9 cellular contexts compared by ENCODE assay signal in genomic region chr19:41399091-41399490, GRCh38. TPM values are rescaled to one million over a fixed set of nuclear protein-coding genes. Genes with fewer than 3 reads are reported as not detected.
DNase-seq lines count a peak whose midpoint lies in the region; ATAC-seq, FAIRE-seq and TF ChIP-seq lines count a peak whose summit lies in the region.
"Had no signal": no experiment of that assay in that cellular context is flagged by ENCODE, and none has a peak within 500 bp of the region (broad histone marks: within the 10 kb centered on the region; RNA-seq: fewer than 3 reads in every experiment).

No MANE protein-coding gene starts in this region.

- 68 to 82% (median 74%) methylated on average over 3 of the region's 3 CpGs for WGBS in psoas muscle, 3 donors

- CTCF ChIA-PET in OCI-LY7 (lab: Charles Lee; ENCODE audit: unreplicated experiment) (no interaction called here), endothelial cell of umbilical vein (lab: Charles Lee) (interaction anchor here (1.0 kb wide), 1 partner anchor 46 kb away, joined by 3 read pairs; no protein-coding TSS in a partner anchor)

- H3K9me1 ChIP-seq in endothelial cell of umbilical vein (replicated peaks; ENCODE audit: control insufficient read depth, extremely low read depth, insufficient read depth, low read length) = no peaks in the 10 kb centered on the region

- H3K9me3 ChIP-seq in OCI-LY7 (ENCODE audit: low read length) (no peaks in the 10 kb centered on the region), endothelial cell of umbilical vein (replicated peaks; ENCODE audit: control insufficient read depth, insufficient read depth, low read length) (no peaks in the 10 kb centered on the region), psoas muscle (no peaks in the 10 kb centered on the region)

- H3K27me3 ChIP-seq in endothelial cell of umbilical vein (ENCODE audit: control insufficient read depth in 2 of 2, insufficient read depth in 2 of 2, low read length in 2 of 2) = no peaks in the 10 kb centered on the region
- H3K27me3 ChIP-seq in psoas muscle (ENCODE audit: insufficient read depth in 3 of 3, low read length in 2 of 3) = no peaks in the 10 kb centered on the region

- no peak for ATAC-seq in psoas muscle
- ATAC-seq in GM18861 (IDR thresholded peaks at IDR 0.05; ENCODE audit: unreplicated experiment) = no peak
- no peak for ATAC-seq in GM21447 (IDR thresholded peaks at IDR 0.05; ENCODE audit: unreplicated experiment)

- H3K4me1 ChIP-seq in OCI-LY7 (ENCODE audit: insufficient read depth, low read length, poor library complexity, severe bottlenecking) (peaks cover 29% of the 10 kb centered on the region), endothelial cell of umbilical vein (ENCODE audit: control insufficient read depth, extremely low read depth, insufficient read depth, low read length) (peaks cover 40% of the 10 kb centered on the region), psoas muscle (peaks cover 22% of the 10 kb centered on the region)

- no peak for DNase-seq in GM12864 (ENCODE audit: low read depth)
- DNase-seq in OCI-LY7 (ENCODE audit: low spot score) = no peak
- no peak for DNase-seq in endothelial cell of umbilical vein (ENCODE audit: low read depth, low spot score)
- no peak for DNase-seq in psoas muscle
- DNase-seq in stimulated activated CD8-positive, alpha-beta memory T cell treated with anti-CD3 and anti-CD28 coated beads, Interleukin-4, amount 100 ng/mL, for 48 hours = no peak
- no peak for DNase-seq in NK-92 treated with Interleukin-12 subunit alpha and Interleukin-12 subunit beta, amount 100 ng/mL, for 24 hours (lab: John Stamatoyannopoulos, UW)

- no peaks in the 10 kb centered on the region for H3K9me2 ChIP-seq in OCI-LY7 (ENCODE audit: insufficient read depth, low read length)

- H2AFZ ChIP-seq in OCI-LY7 (ENCODE audit: low read length) (no peak overlapping the region), endothelial cell of umbilical vein (ENCODE audit: low read depth, low read length) (no peak overlapping the region)

- H3K9ac ChIP-seq in endothelial cell of umbilical vein (replicated peaks; ENCODE audit: extremely low read depth, insufficient read depth, low read length) = no peak overlapping the region

- H3K4me3 ChIP-seq in GM12864 (ENCODE audit: low read depth, low read length) (peak overlapping the region; percentile 96; the same call in 1 of the 2 replicates), OCI-LY7 (ENCODE audit: low read depth, low read length, poor library complexity, severe bottlenecking) (peak overlapping the region; percentile 96), endothelial cell of umbilical vein (replicated peaks in 1 of 3; ENCODE audit: insufficient read depth in 1 of 3, low read depth in 1 of 3, low read length in 3 of 3) (no peak overlapping the region), psoas muscle (peak overlapping the region; percentile 89)

- dilution Hi-C loops in endothelial cell of umbilical vein (cut with MboI; ENCODE audit: extremely low pct_ligation_motif_present, low sequenced_read_pairs) = no loop called here

- no peak for TF ChIP-seq POLR2A in endothelial cell of umbilical vein (IDR thresholded peaks at IDR 0.05; ENCODE audit: low read depth, low read length)

- peaks cover 34% of the 10 kb centered on the region for H3K79me2 ChIP-seq in OCI-LY7 (ENCODE audit: insufficient read depth, low read depth, low read length)
- peaks cover 6% of the 10 kb centered on the region for H3K79me2 ChIP-seq in endothelial cell of umbilical vein (ENCODE audit: control insufficient read depth, insufficient read depth, low read length)

- intact Hi-C loops in OCI-LY7 (cut with micrococcal nuclease; ENCODE audit: unreplicated experiment) = no loop called here
- intact Hi-C loops in endothelial cell of umbilical vein (cut with micrococcal nuclease) = no loop called here
- intact Hi-C loops in psoas muscle (cut with DNase I) = loop anchor here in 1 of 2 donors (5.0 kb wide), 1 partner anchor 38 kb away; the partner anchor contains the start of gene DMAC2

- POLR2A ChIA-PET in OCI-LY7 (lab: Charles Lee) (interaction anchor here (0.9 kb wide), 1 partner anchor 35 kb away, joined by 3 read pairs; the partner anchor contains the start of gene B9D2), endothelial cell of umbilical vein (lab: Charles Lee) (no interaction called here)

- BruUV-seq in OCI-LY7 (replicated peaks; lab: Mats Ljungman, UMichigan) (no TSS peak), endothelial cell of umbilical vein (replicated peaks; lab: Mats Ljungman, UMichigan) (no TSS peak)

- TF ChIP-seq CTCF in GM12864 (IDR thresholded peaks at IDR 0.05; ENCODE audit: low read depth, low read length, missing control alignments) = no peak
- TF ChIP-seq CTCF in OCI-LY7 (conservative IDR thresholded peaks at IDR 0.05; ENCODE audit: low read length) = no peak
- TF ChIP-seq CTCF in endothelial cell of umbilical vein (IDR thresholded peaks at IDR 0.05; ENCODE audit: extremely low read depth in 1 of 2, insufficient read depth in 1 of 2, low read depth in 1 of 2, low read length in 2 of 2) = no peak
- no peak for TF ChIP-seq CTCF in psoas muscle (IDR thresholded peaks at IDR 0.05)

- H3K4me2 ChIP-seq in OCI-LY7 (ENCODE audit: low read length) (peak overlapping the region; percentile 87), endothelial cell of umbilical vein (ENCODE audit: insufficient read depth, low read length) (peak overlapping the region; percentile 72)

- FAIRE-seq in endothelial cell of umbilical vein (lab: Jason Lieb, UNC) = no peak
- FAIRE-seq: HTR-8/SVneo had no signal

- no peak overlapping the region for H3K27ac ChIP-seq in OCI-LY7 (ENCODE audit: low read depth, low read length, poor library complexity, severe bottlenecking)
- H3K27ac ChIP-seq in endothelial cell of umbilical vein (ENCODE audit: insufficient read depth, low read depth, low read length) = no peak overlapping the region
- H3K27ac ChIP-seq in psoas muscle = no peak overlapping the region

- H3K36me3 ChIP-seq in OCI-LY7 (ENCODE audit: insufficient read depth, low read length) = peaks cover 3% of the 10 kb centered on the region; the same call in 1 of the 2 replicates
- H3K36me3 ChIP-seq in endothelial cell of umbilical vein (ENCODE audit: control insufficient read depth in 2 of 2, extremely low read depth in 1 of 2, insufficient read depth in 2 of 2, low read length in 2 of 2) = peaks cover 0 to 2% of the 10 kb centered on the region in 2 experiments
- H3K36me3 ChIP-seq in psoas muscle (ENCODE audit: insufficient read depth in 1 of 2, low read depth in 1 of 2) = peaks cover 0 to 3% of the 10 kb centered on the region in 2 donors

- no peaks in the 10 kb centered on the region for H4K20me1 ChIP-seq in OCI-LY7 (ENCODE audit: insufficient read depth, low read length)
- H4K20me1 ChIP-seq in endothelial cell of umbilical vein (replicated peaks; ENCODE audit: control insufficient read depth, extremely low read depth, insufficient read depth, low read length) = no peaks in the 10 kb centered on the region

RNA-seq across cellular contexts. Expression of gene BCKDHA, which starts 1.5 kb away (rescaled TPM):
- total RNA-seq in OCI-LY7 (2014; rRNA removed; shearing (Covaris generic)) = 34.6 and 66.4 TPM in 2 replicates
- total RNA-seq in OCI-LY7 (2022) (16.8 and 17.8 TPM in 2 replicates), endothelial cell of umbilical vein (12.9 and 16.5 TPM in 2 replicates), psoas muscle (10 to 100 TPM; 31.5 to 45.1 (median 39.8) TPM)
- polyA plus RNA-seq in endothelial cell of umbilical vein (50.4 and 63.6 TPM in 2 replicates), psoas muscle (10 to 100 TPM; 34.9 to 58.8 (median 43.3) TPM)
- polyA plus RNA-seq in endothelial cell of umbilical vein (2011; cell fraction: cytosol; rRNA removed) = 24.8 and 32.7 TPM in 2 replicates
- 20.3 and 25.9 TPM in 2 replicates for polyA plus RNA-seq in endothelial cell of umbilical vein (2011; cell fraction: nucleus; rRNA removed)
- 10.6 and 29.3 TPM in 2 replicates for polyA plus RNA-seq in endothelial cell of umbilical vein (2012)
- polyA minus RNA-seq in endothelial cell of umbilical vein = 17.0 and 19.4 TPM in 2 replicates
- 32.4 TPM for polyA minus RNA-seq in endothelial cell of umbilical vein (2011; cell fraction: cytosol; rRNA and poly(A)+ RNA removed)
- polyA minus RNA-seq in endothelial cell of umbilical vein (2011; cell fraction: nucleus; rRNA and poly(A)+ RNA removed) = 11.6 and 23.5 TPM in 2 replicates

RNA-seq across cellular contexts. Expression of gene EXOSC5, which starts 1.9 kb away (rescaled TPM):
- total RNA-seq in OCI-LY7 (2014; rRNA removed; shearing (Covaris generic)) = 48.3 and 55.8 TPM in 2 replicates
- 36.0 and 40.0 TPM in 2 replicates for total RNA-seq in OCI-LY7 (2022)
- total RNA-seq in endothelial cell of umbilical vein = 13.8 and 14.0 TPM in 2 replicates
- polyA plus RNA-seq in endothelial cell of umbilical vein = 20.9 and 24.0 TPM in 2 replicates
- polyA plus RNA-seq in endothelial cell of umbilical vein (2011; cell fraction: cytosol; rRNA removed) = 20.1 and 23.0 TPM in 2 replicates
- 9.1 and 9.4 TPM in 2 replicates for polyA plus RNA-seq in endothelial cell of umbilical vein (2011; cell fraction: nucleus; rRNA removed)
- 16.0 and 19.5 TPM in 2 replicates for polyA plus RNA-seq in endothelial cell of umbilical vein (2012)
- 3.8 and 5.5 TPM in 2 replicates for polyA minus RNA-seq in endothelial cell of umbilical vein
- polyA minus RNA-seq in endothelial cell of umbilical vein (2011; cell fraction: cytosol; rRNA and poly(A)+ RNA removed) = 19.0 TPM
- polyA minus RNA-seq in endothelial cell of umbilical vein (2011; cell fraction: nucleus; rRNA and poly(A)+ RNA removed) = 3.1 and 3.6 TPM in 2 replicates
- 10 to 100 TPM; 25.4 to 42.3 (median 41.2) TPM for total RNA-seq in psoas muscle
- polyA plus RNA-seq in psoas muscle = 10 to 100 TPM; 34.9 to 78.8 (median 59.0) TPM

RNA-seq across cellular contexts. Expression of gene TMEM91, which starts 22.8 kb away (rescaled TPM):
- 5.6 and 10.7 TPM in 2 replicates for total RNA-seq in OCI-LY7 (2014; rRNA removed; shearing (Covaris generic))
- 12.7 and 13.5 TPM in 2 replicates for total RNA-seq in OCI-LY7 (2022)
- 13.2 and 15.8 TPM in 2 replicates for total RNA-seq in endothelial cell of umbilical vein
- polyA plus RNA-seq in endothelial cell of umbilical vein = 9.0 and 12.0 TPM in 2 replicates
- 6.5 and 6.9 TPM in 2 replicates for polyA plus RNA-seq in endothelial cell of umbilical vein (2011; cell fraction: cytosol; rRNA removed)
- polyA plus RNA-seq in endothelial cell of umbilical vein (2011; cell fraction: nucleus; rRNA removed) = 23.0 and 25.8 TPM in 2 replicates
- 9.3 and 18.2 TPM in 2 replicates for polyA plus RNA-seq in endothelial cell of umbilical vein (2012)
- 5.6 and 11.3 TPM in 2 replicates for polyA minus RNA-seq in endothelial cell of umbilical vein
- polyA minus RNA-seq in endothelial cell of umbilical vein (2011; cell fraction: cytosol; rRNA and poly(A)+ RNA removed) = not detected
- 10.9 and 15.4 TPM in 2 replicates for polyA minus RNA-seq in endothelial cell of umbilical vein (2011; cell fraction: nucleus; rRNA and poly(A)+ RNA removed)
- 1 to 10 TPM; 1.4 to 2.6 (median 1.7) TPM for total RNA-seq in psoas muscle
- 1 to 10 TPM in 2 of 3 donors, under 1 TPM in 1; 0.88 to 3.1 (median 2.5) TPM for polyA plus RNA-seq in psoas muscle

RNA-seq across cellular contexts. Expression of gene B3GNT8, which starts 28.1 kb away (rescaled TPM):
- 0.47 TPM in 1 of 2 replicates, not detected in the other for total RNA-seq in OCI-LY7 (2014; rRNA removed; shearing (Covaris generic))
- total RNA-seq in OCI-LY7 (2022) (0.40 TPM in 1 of 2 replicates, not detected in the other), endothelial cell of umbilical vein (6.5 and 7.6 TPM in 2 replicates), psoas muscle (1 to 10 TPM in 2 of 4 donors, under 1 TPM in 2; 0.55 to 1.9 (median 1.3) TPM)
- polyA plus RNA-seq in endothelial cell of umbilical vein (3.6 and 4.1 TPM in 2 replicates), psoas muscle (under 1 TPM; 0.59 to 0.96 (median 0.73) TPM)
- polyA plus RNA-seq in endothelial cell of umbilical vein (2011; cell fraction: cytosol; rRNA removed) = 1.7 and 1.9 TPM in 2 replicates
- 0.61 and 1.1 TPM in 2 replicates for polyA plus RNA-seq in endothelial cell of umbilical vein (2011; cell fraction: nucleus; rRNA removed)
- polyA plus RNA-seq in endothelial cell of umbilical vein (2012) = 4.0 and 4.3 TPM in 2 replicates
- 0.70 and 1.8 TPM in 2 replicates for polyA minus RNA-seq in endothelial cell of umbilical vein
- not detected for polyA minus RNA-seq in endothelial cell of umbilical vein (2011; cell fraction: cytosol; rRNA and poly(A)+ RNA removed)
- polyA minus RNA-seq in endothelial cell of umbilical vein (2011; cell fraction: nucleus; rRNA and poly(A)+ RNA removed) = 1.3 and 1.5 TPM in 2 replicates

RNA-seq across cellular contexts. Expression of gene B9D2, which starts 35.1 kb away (rescaled TPM):
- 1.7 and 3.9 TPM in 2 replicates for total RNA-seq in OCI-LY7 (2014; rRNA removed; shearing (Covaris generic))
- 3.4 and 5.2 TPM in 2 replicates for total RNA-seq in OCI-LY7 (2022)
- total RNA-seq in endothelial cell of umbilical vein = 12.2 and 13.6 TPM in 2 replicates
- 23.9 and 28.4 TPM in 2 replicates for polyA plus RNA-seq in endothelial cell of umbilical vein
- 14.7 and 16.7 TPM in 2 replicates for polyA plus RNA-seq in endothelial cell of umbilical vein (2011; cell fraction: cytosol; rRNA removed)
- polyA plus RNA-seq in endothelial cell of umbilical vein (2011; cell fraction: nucleus; rRNA removed) = 8.2 and 9.1 TPM in 2 replicates
- polyA plus RNA-seq in endothelial cell of umbilical vein (2012) = 8.9 and 13.5 TPM in 2 replicates
- 3.0 and 3.8 TPM in 2 replicates for polyA minus RNA-seq in endothelial cell of umbilical vein
- polyA minus RNA-seq in endothelial cell of umbilical vein (2011; cell fraction: cytosol; rRNA and poly(A)+ RNA removed) = 2.3 TPM
- polyA minus RNA-seq in endothelial cell of umbilical vein (2011; cell fraction: nucleus; rRNA and poly(A)+ RNA removed) = 2.4 and 2.6 TPM in 2 replicates
- 1 to 10 TPM; 1.7 to 2.5 (median 2.0) TPM for total RNA-seq in psoas muscle
- polyA plus RNA-seq in psoas muscle = 10 to 100 TPM in 1 of 3 donors, 1 to 10 TPM in 2; 7.9 to 13.1 (median 9.3) TPM

Comparison
In these comparisons a context has a peak if more than half of its experiments do, and no peak if none do; other contexts are left out.
1. H3K4me3 ChIP-seq: peak in GM12864 (single experiment), OCI-LY7 (single experiment) and psoas muscle (single experiment); none in endothelial cell of umbilical vein (0 of 3).